Comparison of ENCODE assay signal across 31 cellular contexts in genomic region chr2:194260185-194260584, GRCh38.
"Had no signal": no experiment of that assay in that cellular context is flagged by ENCODE, and none has a peak within 500 bp of the region (broad histone marks: within the 10 kb centered on the region; RNA-seq: fewer than 3 reads in every experiment).

No MANE protein-coding gene starts in this region.

- H3K27me3 ChIP-seq: esophagus squamous epithelium, heart right ventricle, neural progenitor cell, right atrium auricular region, stomach, thyroid gland, vagina had no signal

- H3K4me1 ChIP-seq: esophagus squamous epithelium, heart right ventricle, left ventricle myocardium inferior, lower lobe of right lung, neural progenitor cell, prostate gland, right atrium auricular region, stomach, thyroid gland, vagina had no signal

- H3K9ac ChIP-seq: neural progenitor cell had no signal

- H3K4me2 ChIP-seq: neural progenitor cell, smooth muscle cell had no signal

- H3K36me3 ChIP-seq: esophagus squamous epithelium, heart right ventricle, left ventricle myocardium inferior, lower lobe of right lung, neural progenitor cell, prostate gland, right atrium auricular region, stomach, thyroid gland, vagina had no signal

- DNase-seq: cortex of kidney; effector memory CD8-positive, alpha-beta T cell; erythroblast; esophagus squamous epithelium; foreskin melanocyte; glutamatergic neuron; heart right ventricle; hippocampal formation; immature natural killer cell; islet precursor cell; kidney glomerular epithelial cell; left colon; left ventricle myocardium inferior; lower lobe of right lung; mucosa of descending colon; naive B cell; nucleus accumbens; stimulated activated CD4-positive, alpha-beta T cell treated with anti-CD3 and anti-CD28 coated beads, Interleukin-2, amount 100 ng/mL, for 24 hours; stimulated activated CD4-positive, alpha-beta T cell treated with anti-CD3 and anti-CD28 coated beads, Interleukin-4, amount 100 ng/mL, for 24 hours; stimulated activated naive CD4-positive, alpha-beta T cell treated with Interleukin-2 at 50 U/mL for 16 hours; stomach; thyroid gland; trophoblast cell had no signal

- ATAC-seq: effector memory CD8-positive, alpha-beta T cell; heart right ventricle; left colon; lower lobe of right lung; mucosa of descending colon; natural killer cell treated with Interleukin-12 subunit alpha and Interleukin-12 subunit beta and Interleukin-15 and Interleukin-18, amount 100 ng/mL, for 72 hours; sciatic nerve; stimulated activated effector memory CD8-positive, alpha-beta T cell treated with anti-CD3 and anti-CD28 coated beads, Interleukin-12 subunit alpha, Interleukin-12 subunit beta, amount 100 ng/mL, for 72 hours had no signal

- H2AFZ ChIP-seq: neural progenitor cell had no signal

- H3K9me3 ChIP-seq: heart right ventricle, left ventricle myocardium inferior, lower lobe of right lung, mucosa of descending colon, prostate gland, right atrium auricular region, thyroid gland, vagina had no signal

- H3K27ac ChIP-seq: esophagus squamous epithelium, heart right ventricle, left ventricle myocardium inferior, lower lobe of right lung, neural progenitor cell, prostate gland, right atrium auricular region, stomach, thyroid gland, vagina had no signal

- H3K4me3 ChIP-seq: esophagus squamous epithelium, heart right ventricle, left ventricle myocardium inferior, lower lobe of right lung, mucosa of descending colon, neural progenitor cell, prostate gland, right atrium auricular region, smooth muscle cell, stomach, thyroid gland, vagina had no signal
